Comparison of ENCODE assay signal across 21 cellular contexts in genomic region chr4:102104278-102104677, GRCh38.
"Had no signal": no experiment of that assay in that cellular context is flagged by ENCODE, and none has a peak within 500 bp of the region (broad histone marks: within the 10 kb centered on the region; RNA-seq: fewer than 3 reads in every experiment).

No MANE protein-coding gene starts in this region.

- ATAC-seq: activated T-cell treated with anti-CD3 and anti-CD28 coated beads, Interleukin-2, amount 50 U/mL, for 72 hours; T-cell had no signal

- DNase-seq: activated CD4-positive, alpha-beta memory T cell treated with anti-CD3 and anti-CD28 coated beads, Interleukin-2, amount 10 ng/mL, durations not matched to agents 7 days and 5 days; activated CD4-positive, alpha-beta T cell treated with anti-CD3 and anti-CD28 coated beads, Interleukin-2, amount 50 U/mL, for 1 hour; activated CD4-positive, CD25-positive, alpha-beta regulatory T cell; activated gamma-delta T cell treated with Interleukin-2 at 50 U/mL for 16 hours; activated naive CD4-positive, alpha-beta T cell treated with anti-CD3 and anti-CD28 coated beads, Interleukin-2, amount 10 ng/mL, durations not matched to agents 7 days and 5 days; activated naive CD8-positive, alpha-beta T cell treated with anti-CD3 and anti-CD28 coated beads for 36 hours; activated T-cell treated with anti-CD3 and anti-CD28 coated beads, Interleukin-2, amount 50 U/mL, for 72 hours; anterior cingulate cortex; brain microvascular endothelial cell; IMR-90; Kasumi-1; KBM-7; NCI-H1092; NCI-H1417; NCI-H1930; NCI-H2171; NCI-H2227 treated with DMSO at 0.1 percent for 48 hours; NCI-H526; NCI-H774; T-cell; T-helper 2 cell had no signal
